In the genomic region with DNA sequence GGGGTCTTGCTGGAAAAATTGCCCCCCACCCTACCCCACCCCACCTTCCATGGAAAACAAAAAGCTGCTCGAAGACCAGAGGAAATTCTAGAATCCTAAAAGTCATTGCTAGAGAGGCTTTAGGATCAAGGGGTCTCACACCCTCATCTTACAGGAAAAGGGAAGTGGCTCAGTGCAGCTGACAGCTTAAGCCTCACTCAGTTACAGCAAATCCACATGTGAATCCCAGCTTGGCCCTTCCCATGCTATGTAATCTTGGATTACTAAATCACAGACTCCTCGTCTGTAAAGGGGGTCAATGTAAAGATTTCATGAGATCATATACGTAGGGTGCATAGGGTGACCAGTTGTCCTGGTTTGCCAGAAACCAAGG, we compare ENCODE assay signal across 1 cellular context.
TF ChIP-seq lines count a peak whose summit lies in the region.

No MANE protein-coding gene starts in this region.

TF ChIP-seq in K562, 482 proteins besides CTCF, POLR2A, EP300 and RAD21 (continued from another document):
- TF ChIP-seq, protein P1, sequence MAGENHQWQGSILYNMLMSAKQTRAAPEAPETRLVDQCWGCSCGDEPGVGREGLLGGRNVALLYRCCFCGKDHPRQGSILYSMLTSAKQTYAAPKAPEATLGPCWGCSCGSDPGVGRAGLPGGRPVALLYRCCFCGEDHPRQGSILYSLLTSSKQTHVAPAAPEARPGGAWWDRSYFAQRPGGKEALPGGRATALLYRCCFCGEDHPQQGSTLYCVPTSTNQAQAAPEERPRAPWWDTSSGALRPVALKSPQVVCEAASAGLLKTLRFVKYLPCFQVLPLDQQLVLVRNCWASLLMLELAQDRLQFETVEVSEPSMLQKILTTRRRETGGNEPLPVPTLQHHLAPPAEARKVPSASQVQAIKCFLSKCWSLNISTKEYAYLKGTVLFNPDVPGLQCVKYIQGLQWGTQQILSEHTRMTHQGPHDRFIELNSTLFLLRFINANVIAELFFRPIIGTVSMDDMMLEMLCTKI (IDR thresholded peaks at IDR 0.05; ENCODE audit: partially characterized antibody): no peak
- TF ChIP-seq NFYB (IDR thresholded peaks at IDR 0.05; ENCODE audit: extremely low read depth, insufficient read length): no peak
- TF ChIP-seq GMEB1 (CRISPR knock-in tag; IDR thresholded peaks at IDR 0.05): no peak
